Comparison of ENCODE assay signal across 1 cellular context in genomic region chr11:70511345-70511744, GRCh38.
TF ChIP-seq lines count a peak whose summit lies in the region.

No MANE protein-coding gene starts in this region.

TF ChIP-seq in HCT116, 20 proteins besides CTCF, POLR2A, EP300 and RAD21 (continued from another document):
- no peak for TF ChIP-seq ZBTB33 (IDR thresholded peaks at IDR 0.05; ENCODE audit: extremely low read depth, insufficient replicate concordance, low read length)
- no peak for TF ChIP-seq POLR2AphosphoS5 (IDR thresholded peaks at IDR 0.05; ENCODE audit: low read depth, low read length)
- TF ChIP-seq CEBPB (IDR thresholded peaks at IDR 0.05; ENCODE audit: low read depth): no peak
- TF ChIP-seq YY1 (IDR thresholded peaks at IDR 0.05; ENCODE audit: extremely low read depth, insufficient replicate concordance, low read depth, low read length): no peak
- no peak for TF ChIP-seq EGR1 (IDR thresholded peaks at IDR 0.05; ENCODE audit: low read depth)
- TF ChIP-seq REST (IDR thresholded peaks at IDR 0.05; ENCODE audit: low read depth): no peak
- no peak for TF ChIP-seq MAX (IDR thresholded peaks at IDR 0.05)
- TF ChIP-seq CBX3 (IDR thresholded peaks at IDR 0.05; ENCODE audit: low read depth): no peak
- no peak for TF ChIP-seq ZNF274 (IDR thresholded peaks at IDR 0.05; ENCODE audit: low read depth, low read length)
- TF ChIP-seq SRF (IDR thresholded peaks at IDR 0.05; ENCODE audit: low read depth): no peak
- TF ChIP-seq ELF1 (IDR thresholded peaks at IDR 0.05; ENCODE audit: borderline replicate concordance, low read depth): no peak
TF ChIP-seq in HCT116: peak in this region for 0.
